2 cellular contexts compared by ENCODE assay signal in the genomic region with DNA sequence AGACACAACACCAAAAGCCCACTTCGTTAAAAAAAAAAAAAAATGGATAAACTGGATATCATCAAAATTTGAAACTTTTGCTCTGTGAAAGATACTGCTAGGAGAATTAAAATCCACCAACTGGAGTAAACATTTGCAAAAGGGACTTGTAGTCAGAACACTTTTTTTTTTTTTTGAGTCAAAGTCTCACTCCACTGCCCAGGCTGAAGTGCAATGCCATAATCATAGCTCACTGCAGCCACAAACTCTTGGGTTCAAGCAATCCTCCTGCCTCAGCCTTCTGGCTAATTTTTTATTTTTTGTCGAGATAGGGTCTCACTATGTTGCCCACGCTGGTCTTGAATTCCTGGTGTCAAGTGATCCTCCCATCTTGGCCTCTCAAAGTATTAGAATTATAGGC.
TF ChIP-seq lines count a peak whose summit lies in the region.

No MANE protein-coding gene starts in this region.

TF ChIP-seq in liver, 16 proteins besides CTCF, POLR2A, EP300 and RAD21:
- TF ChIP-seq HNF4G (IDR thresholded peaks at IDR 0.05) (no peak), FOXA2 (IDR thresholded peaks at IDR 0.05) (no peak), FOXA1 (IDR thresholded peaks at IDR 0.05) (no peak), HNF4A (conservative IDR thresholded peaks at IDR 0.05) (peak in 1 of 2 donors; percentile 39), TAF1 (conservative IDR thresholded peaks at IDR 0.05) (no peak)

TF ChIP-seq in HepG2, 621 proteins besides CTCF, POLR2A, EP300 and RAD21:
- TF ChIP-seq ZNF382 (CRISPR knock-in tag; IDR thresholded peaks at IDR 0.05; ENCODE audit: borderline replicate concordance), result no peak
